2 cellular contexts compared by ENCODE assay signal in genomic region chr5:152359169-152359568, GRCh38.
TF ChIP-seq lines count a peak whose summit lies in the region.

No MANE protein-coding gene starts in this region.

TF ChIP-seq in liver, 16 proteins besides CTCF, POLR2A, EP300 and RAD21:
- TF ChIP-seq SP1 (IDR thresholded peaks at IDR 0.05) (peak; percentile 8), GABPA (IDR thresholded peaks at IDR 0.05 in 1 of 2, conservative IDR thresholded peaks at IDR 0.05 in 1 of 2) (no peak), RXRA (IDR thresholded peaks at IDR 0.05) (peak; percentile 21 to 24), HNF4A (conservative IDR thresholded peaks at IDR 0.05) (no peak), NR2F2 (IDR thresholded peaks at IDR 0.05) (peak; percentile 65)
- TF ChIP-seq, protein P1, sequence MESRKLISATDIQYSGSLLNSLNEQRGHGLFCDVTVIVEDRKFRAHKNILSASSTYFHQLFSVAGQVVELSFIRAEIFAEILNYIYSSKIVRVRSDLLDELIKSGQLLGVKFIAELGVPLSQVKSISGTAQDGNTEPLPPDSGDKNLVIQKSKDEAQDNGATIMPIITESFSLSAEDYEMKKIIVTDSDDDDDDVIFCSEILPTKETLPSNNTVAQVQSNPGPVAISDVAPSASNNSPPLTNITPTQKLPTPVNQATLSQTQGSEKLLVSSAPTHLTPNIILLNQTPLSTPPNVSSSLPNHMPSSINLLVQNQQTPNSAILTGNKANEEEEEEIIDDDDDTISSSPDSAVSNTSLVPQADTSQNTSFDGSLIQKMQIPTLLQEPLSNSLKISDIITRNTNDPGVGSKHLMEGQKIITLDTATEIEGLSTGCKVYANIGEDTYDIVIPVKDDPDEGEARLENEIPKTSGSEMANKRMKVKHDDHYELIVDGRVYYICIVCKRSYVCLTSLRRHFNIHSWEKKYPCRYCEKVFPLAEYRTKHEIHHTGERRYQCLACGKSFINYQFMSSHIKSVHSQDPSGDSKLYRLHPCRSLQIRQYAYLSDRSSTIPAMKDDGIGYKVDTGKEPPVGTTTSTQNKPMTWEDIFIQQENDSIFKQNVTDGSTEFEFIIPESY (IDR thresholded peaks at IDR 0.05), result no peak
TF ChIP-seq in liver: peak in this region for 3.

TF ChIP-seq in HepG2, 621 proteins besides CTCF, POLR2A, EP300 and RAD21:
- no peak for TF ChIP-seq FOXK2 (IDR thresholded peaks at IDR 0.05)
